In the genomic region with DNA sequence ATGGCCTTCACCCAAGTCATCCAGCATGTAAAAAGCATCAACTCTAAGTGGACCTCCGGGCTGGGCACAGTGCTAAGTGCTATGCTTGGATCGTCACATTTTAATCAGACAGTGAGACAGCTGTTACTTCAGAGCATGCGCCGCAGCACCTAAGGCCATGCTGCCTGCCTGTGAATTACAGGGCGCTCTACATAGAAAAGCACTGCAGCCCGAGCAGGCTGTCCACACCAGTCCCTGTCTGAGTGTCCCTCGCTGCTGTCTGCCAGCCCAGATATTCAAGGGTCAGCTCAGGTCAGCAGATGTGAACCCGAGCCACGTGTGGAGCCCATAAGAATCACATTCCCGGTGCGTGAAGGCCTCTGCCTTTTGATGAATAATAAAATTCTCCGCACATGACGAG, we compare ENCODE assay signal across 27 cellular contexts. TPM values are rescaled to one million over a fixed set of nuclear protein-coding genes. Genes with fewer than 3 reads are reported as not detected.
"Had no signal": no experiment of that assay in that cellular context is flagged by ENCODE, and none has a peak within 500 bp of the region (broad histone marks: within the 10 kb centered on the region; RNA-seq: fewer than 3 reads in every experiment).

No MANE protein-coding gene starts in this region.

- H3K9me3 Mint-ChIP-seq: activated B cell treated with CpG ODN at 0.5 μM for 24 hours; activated naive CD4-positive, alpha-beta T cell treated with anti-CD3 and anti-CD28 coated beads, Interleukin-2, amount 50 U/mL, for 72 hours; activated T-helper 2 cell treated with anti-CD3 and anti-CD28 coated beads, Interferon-gamma antibody, Interleukin-2, Interleukin-4, amounts not matched to agents 10 μg/mL and 5 μg/mL and 100 μg/mL, durations not matched to agents 14 hours and 24 hours and 36 hours; effector memory CD8-positive, alpha-beta T cell; nephron; stimulated activated effector memory CD8-positive, alpha-beta T cell treated with anti-CD3 and anti-CD28 coated beads, Interleukin-12 subunit alpha, Interleukin-12 subunit beta, amount 100 ng/mL, for 72 hours; stimulated activated naive CD8-positive, alpha-beta T cell treated with anti-CD3 and anti-CD28 coated beads, Interleukin-15, Interleukin-2, amounts not matched to agents 100 ng/mL and 50 ng/mL, for 24 hours had no signal

- H3K4me1 ChIP-seq: adrenal gland, body of pancreas, gastroesophageal sphincter, uterus had no signal

- H3K4me3 Mint-ChIP-seq: activated B cell treated with CpG ODN at 0.5 μM for 24 hours; activated CD8-positive, alpha-beta memory T cell treated with anti-CD3 and anti-CD28 coated beads, Interleukin-2, amount 10 ng/mL, durations not matched to agents 7 days and 5 days; activated CD8-positive, alpha-beta T cell treated with anti-CD3 and anti-CD28 coated beads, Interleukin-2, amount 10 ng/mL, durations not matched to agents 7 days and 5 days; effector memory CD8-positive, alpha-beta T cell; nephron; stimulated activated effector memory CD8-positive, alpha-beta T cell treated with anti-CD3 and anti-CD28 coated beads, Interleukin-12 subunit alpha, Interleukin-12 subunit beta, amount 100 ng/mL, for 72 hours; stimulated activated naive CD8-positive, alpha-beta T cell treated with anti-CD3 and anti-CD28 coated beads, Interleukin-15, Interleukin-2, amounts not matched to agents 100 ng/mL and 50 ng/mL, for 24 hours had no signal

- H3K36me3 Mint-ChIP-seq: activated CD8-positive, alpha-beta memory T cell treated with anti-CD3 and anti-CD28 coated beads, Interleukin-2, amount 10 ng/mL, durations not matched to agents 7 days and 5 days; activated naive CD4-positive, alpha-beta T cell treated with anti-CD3 and anti-CD28 coated beads, Interleukin-2, amount 50 U/mL, for 72 hours; stimulated activated effector memory CD8-positive, alpha-beta T cell treated with anti-CD3 and anti-CD28 coated beads, Interleukin-12 subunit alpha, Interleukin-12 subunit beta, amount 100 ng/mL, for 72 hours had no signal

- H3K27ac ChIP-seq: adrenal gland, body of pancreas, gastroesophageal sphincter, thoracic aorta, uterus had no signal

- ATAC-seq: activated CD8-positive, alpha-beta memory T cell treated with anti-CD3 and anti-CD28 coated beads, Interleukin-2, amount 10 ng/mL, durations not matched to agents 7 days and 5 days; activated CD8-positive, alpha-beta T cell treated with anti-CD3 and anti-CD28 coated beads, Interleukin-2, amount 10 ng/mL, durations not matched to agents 7 days and 5 days; activated naive CD4-positive, alpha-beta T cell treated with anti-CD3 and anti-CD28 coated beads, Interleukin-2, amount 50 U/mL, for 72 hours; body of pancreas; effector memory CD8-positive, alpha-beta T cell; gastroesophageal sphincter; left lobe of liver; mucosa of descending colon; stimulated activated effector memory CD8-positive, alpha-beta T cell treated with anti-CD3 and anti-CD28 coated beads, Interleukin-12 subunit alpha, Interleukin-12 subunit beta, amount 100 ng/mL, for 72 hours had no signal

- H3K4me3 ChIP-seq: adrenal gland, body of pancreas, gastroesophageal sphincter, lung, mucosa of descending colon, thoracic aorta, uterus had no signal

- H3K27ac Mint-ChIP-seq: activated B cell treated with CpG ODN at 0.5 μM for 24 hours; activated CD8-positive, alpha-beta memory T cell treated with anti-CD3 and anti-CD28 coated beads, Interleukin-2, amount 10 ng/mL, durations not matched to agents 7 days and 5 days; activated CD8-positive, alpha-beta T cell treated with anti-CD3 and anti-CD28 coated beads, Interleukin-2, amount 10 ng/mL, durations not matched to agents 7 days and 5 days; activated naive CD4-positive, alpha-beta T cell treated with anti-CD3 and anti-CD28 coated beads, Interleukin-2, amount 50 U/mL, for 72 hours; activated T-helper 2 cell treated with anti-CD3 and anti-CD28 coated beads, Interferon-gamma antibody, Interleukin-2, Interleukin-4, amounts not matched to agents 10 μg/mL and 5 μg/mL and 100 μg/mL, durations not matched to agents 14 hours and 24 hours and 36 hours; effector memory CD8-positive, alpha-beta T cell; nephron; stimulated activated effector memory CD8-positive, alpha-beta T cell treated with anti-CD3 and anti-CD28 coated beads, Interleukin-12 subunit alpha, Interleukin-12 subunit beta, amount 100 ng/mL, for 72 hours; stimulated activated naive CD8-positive, alpha-beta T cell treated with anti-CD3 and anti-CD28 coated beads, Interleukin-15, Interleukin-2, amounts not matched to agents 100 ng/mL and 50 ng/mL, for 24 hours had no signal

- H3K4me1 Mint-ChIP-seq: activated B cell treated with CpG ODN at 0.5 μM for 24 hours; activated CD8-positive, alpha-beta memory T cell treated with anti-CD3 and anti-CD28 coated beads, Interleukin-2, amount 10 ng/mL, durations not matched to agents 7 days and 5 days; nephron; stimulated activated effector memory CD8-positive, alpha-beta T cell treated with anti-CD3 and anti-CD28 coated beads, Interleukin-12 subunit alpha, Interleukin-12 subunit beta, amount 100 ng/mL, for 72 hours had no signal

- H3K36me3 ChIP-seq: adrenal gland, gastroesophageal sphincter, thoracic aorta, uterus had no signal

- H3K27me3 Mint-ChIP-seq: activated B cell treated with CpG ODN at 0.5 μM for 24 hours; stimulated activated naive CD8-positive, alpha-beta T cell treated with anti-CD3 and anti-CD28 coated beads, Interleukin-15, Interleukin-2, amounts not matched to agents 100 ng/mL and 50 ng/mL, for 24 hours had no signal

- H3K9me3 ChIP-seq: adrenal gland, body of pancreas, gastroesophageal sphincter, mucosa of descending colon, thoracic aorta, uterus had no signal

- DNase-seq: activated B cell treated with CpG ODN at 0.5 μM for 24 hours; activated CD4-positive, alpha-beta T cell treated with anti-CD3 and anti-CD28 coated beads, Interleukin-2, amount 50 U/mL, for 1 hour; activated CD8-positive, alpha-beta memory T cell treated with anti-CD3 and anti-CD28 coated beads, Interleukin-2, amount 10 ng/mL, durations not matched to agents 7 days and 5 days; activated CD8-positive, alpha-beta T cell treated with anti-CD3 and anti-CD28 coated beads, Interleukin-2, amount 10 ng/mL, durations not matched to agents 7 days and 5 days; activated T-cell treated with anti-CD3 and anti-CD28 coated beads, Interleukin-2, amount 50 U/mL, for 48 hours; body of pancreas; cerebellar nuclear complex; cortex of kidney; effector memory CD8-positive, alpha-beta T cell; erythroblast; mesendoderm; mucosa of descending colon; stimulated activated CD4-positive, alpha-beta T cell treated with anti-CD3 and anti-CD28 coated beads, Interleukin-4, amount 100 ng/mL, for 1 hour; T-helper 2 cell; trophoblast cell; uterus had no signal

- H3K27me3 ChIP-seq: adrenal gland, body of pancreas, gastroesophageal sphincter, uterus had no signal

RNA-seq across cellular contexts. Expression of a gene that starts 37.1 kb away (rescaled TPM):
- total RNA-seq: activated naive CD4-positive, alpha-beta T cell treated with anti-CD3 and anti-CD28 coated beads, Interleukin-2, amount 50 U/mL, for 72 hours; activated T-helper 2 cell treated with anti-CD3 and anti-CD28 coated beads, Interferon-gamma antibody, Interleukin-2, Interleukin-4, amounts not matched to agents 10 μg/mL and 5 μg/mL and 100 μg/mL, durations not matched to agents 14 hours and 24 hours and 36 hours; fibroblast of villous mesenchyme; left lobe of liver had no signal
